8 cellular contexts compared by ENCODE assay signal in genomic region chr3:197906023-197906849, GRCh38. TPM values are rescaled to one million over a fixed set of nuclear protein-coding genes. Genes with fewer than 3 reads are reported as not detected.
DNase-seq lines count a peak whose midpoint lies in the region; ATAC-seq and TF ChIP-seq lines count a peak whose summit lies in the region.

No MANE protein-coding gene starts in this region.

- H3K4me1 ChIP-seq in OCI-LY3 (ENCODE audit: low read length): peaks cover 15% of the 10 kb centered on the region
- peaks cover 0 to 6% of the 10 kb centered on the region in 2 donors for H3K4me1 ChIP-seq in naive thymus-derived CD4-positive, alpha-beta T cell (ENCODE audit: control insufficient read depth in 2 of 2, insufficient read depth in 2 of 2, low read length in 2 of 2)

- intact Hi-C loops in naive thymus-derived CD4-positive, alpha-beta T cell (cut with micrococcal nuclease): loop anchor here (1.0 to 5.0 kb wide), 3 partner anchors 37 to 176 kb away; no protein-coding TSS in a partner anchor

- POLR2A ChIA-PET in naive thymus-derived CD4-positive, alpha-beta T cell (lab: Charles Lee): no interaction called here

- H3K9ac ChIP-seq in OCI-LY3 (ENCODE audit: low read length): peak overlapping the region; percentile 21; the same call in 1 of the 2 replicates

- H3K4me2 ChIP-seq in OCI-LY3 (ENCODE audit: low read length): peak overlapping the region; percentile 61

- H3K9me3 ChIP-seq in OCI-LY3 (ENCODE audit: insufficient read depth, low read length): no peaks in the 10 kb centered on the region
- no peaks in the 10 kb centered on the region for H3K9me3 ChIP-seq in naive thymus-derived CD4-positive, alpha-beta T cell (ENCODE audit: control insufficient read depth in 2 of 3, low read length in 3 of 3)

- H3K27me3 Mint-ChIP-seq in naive thymus-derived CD4-positive, alpha-beta T cell: peaks cover 0 to 4% (median 0%) of the 10 kb centered on the region in 5 donors

- H3K36me3 ChIP-seq in OCI-LY3 (replicated peaks; ENCODE audit: low read depth, low read length): no peaks in the 10 kb centered on the region
- no peaks in the 10 kb centered on the region for H3K36me3 ChIP-seq in naive thymus-derived CD4-positive, alpha-beta T cell (ENCODE audit: control insufficient read depth in 2 of 3, insufficient read depth in 3 of 3, low read length in 3 of 3)

- peak; percentile 93 for TF ChIP-seq CTCF in OCI-LY3 (IDR thresholded peaks at IDR 0.05; ENCODE audit: low read depth, low read length)

- peak; percentile 78 for ATAC-seq in GM21515 (IDR thresholded peaks at IDR 0.05; ENCODE audit: unreplicated experiment)
- ATAC-seq in naive thymus-derived CD4-positive, alpha-beta T cell: peak; percentile 91
- peak; percentile 99 for ATAC-seq in stimulated activated effector memory CD8-positive, alpha-beta T cell treated with anti-CD3 and anti-CD28 coated beads, Interleukin-12 subunit alpha, Interleukin-12 subunit beta, amount 100 ng/mL, for 72 hours

- DNase-seq in DMS53 (lab: John Stamatoyannopoulos, UW): peak; percentile 86
- peak in 71 of 76 experiments; percentile 10 to 87 (median 69) for DNase-seq in HUDEP-2 (lab: John Stamatoyannopoulos, UW; ENCODE audit: unreplicated experiment in 76 of 76)
- peak; percentile 74 for DNase-seq in activated T-cell treated with anti-CD3 and anti-CD28 coated beads for 24 hours (ENCODE audit: low read depth)
- peak; percentile 79 for DNase-seq in epithelial cell of prostate (ENCODE audit: low read depth, low spot score)
- peak; percentile 38 to 79 (median 62) for DNase-seq in naive thymus-derived CD4-positive, alpha-beta T cell
- DNase-seq in stimulated activated effector memory CD8-positive, alpha-beta T cell treated with anti-CD3 and anti-CD28 coated beads, Interleukin-12 subunit alpha, Interleukin-12 subunit beta, amount 100 ng/mL, for 72 hours (ENCODE audit: low spot score in 2 of 2): peak; percentile 85 to 94

- peak overlapping the region; percentile 63 for H3K4me3 ChIP-seq in OCI-LY3 (ENCODE audit: low read length)
- H3K4me3 ChIP-seq in naive thymus-derived CD4-positive, alpha-beta T cell (ENCODE audit: low read length): no peak overlapping the region

- H3K27ac Mint-ChIP-seq in naive thymus-derived CD4-positive, alpha-beta T cell: peak overlapping the region in 1 of 9 donors; percentile 15
- H3K27ac Mint-ChIP-seq in stimulated activated effector memory CD8-positive, alpha-beta T cell treated with anti-CD3 and anti-CD28 coated beads, Interleukin-12 subunit alpha, Interleukin-12 subunit beta, amount 100 ng/mL, for 72 hours: peak overlapping the region; percentile 97

- H3K27ac ChIP-seq in OCI-LY3 (ENCODE audit: low read length): peak overlapping the region; percentile 19
- peak overlapping the region; percentile 46 for H3K27ac ChIP-seq in epithelial cell of prostate
- H3K27ac ChIP-seq in naive thymus-derived CD4-positive, alpha-beta T cell (ENCODE audit: low read depth, low read length): no peak overlapping the region

- no peak overlapping the region for H2AFZ ChIP-seq in OCI-LY3 (ENCODE audit: low read depth, low read length)

- CTCF ChIA-PET in naive thymus-derived CD4-positive, alpha-beta T cell (lab: Charles Lee): interaction anchor here (0.7 to 1.2 kb wide), 3 partner anchors 9 to 187 kb away, joined by 3 to 5 read pairs (median 3); no protein-coding TSS in a partner anchor

- H3K36me3 Mint-ChIP-seq in naive thymus-derived CD4-positive, alpha-beta T cell: peaks cover 0 to 4% (median 0%) of the 10 kb centered on the region in 5 donors
- peaks cover 83% of the 10 kb centered on the region for H3K36me3 Mint-ChIP-seq in stimulated activated effector memory CD8-positive, alpha-beta T cell treated with anti-CD3 and anti-CD28 coated beads, Interleukin-12 subunit alpha, Interleukin-12 subunit beta, amount 100 ng/mL, for 72 hours

- peaks cover 0 to 2% (median 0%) of the 10 kb centered on the region in 11 donors for H3K9me3 Mint-ChIP-seq in naive thymus-derived CD4-positive, alpha-beta T cell
- H3K9me3 Mint-ChIP-seq in stimulated activated effector memory CD8-positive, alpha-beta T cell treated with anti-CD3 and anti-CD28 coated beads, Interleukin-12 subunit alpha, Interleukin-12 subunit beta, amount 100 ng/mL, for 72 hours: no peaks in the 10 kb centered on the region

- H3K4me1 Mint-ChIP-seq in naive thymus-derived CD4-positive, alpha-beta T cell: peaks cover 0 to 10% (median 3%) of the 10 kb centered on the region in 7 donors
- H3K4me1 Mint-ChIP-seq in stimulated activated effector memory CD8-positive, alpha-beta T cell treated with anti-CD3 and anti-CD28 coated beads, Interleukin-12 subunit alpha, Interleukin-12 subunit beta, amount 100 ng/mL, for 72 hours: peaks cover 43% of the 10 kb centered on the region

- H3K79me2 ChIP-seq in OCI-LY3 (ENCODE audit: low read length): no peaks in the 10 kb centered on the region

- H3K4me3 Mint-ChIP-seq in naive thymus-derived CD4-positive, alpha-beta T cell: peak overlapping the region in 2 of 10 donors; percentile 4 to 58
- H3K4me3 Mint-ChIP-seq in stimulated activated effector memory CD8-positive, alpha-beta T cell treated with anti-CD3 and anti-CD28 coated beads, Interleukin-12 subunit alpha, Interleukin-12 subunit beta, amount 100 ng/mL, for 72 hours: peak overlapping the region; percentile 79

- no peaks in the 10 kb centered on the region for H4K20me1 ChIP-seq in OCI-LY3 (ENCODE audit: insufficient read depth, low read length)

- H3K27me3 ChIP-seq in OCI-LY3 (ENCODE audit: low read depth, low read length): no peaks in the 10 kb centered on the region
- H3K27me3 ChIP-seq in naive thymus-derived CD4-positive, alpha-beta T cell (ENCODE audit: control insufficient read depth in 2 of 2, insufficient read depth in 2 of 2, low read length in 2 of 2): no peaks in the 10 kb centered on the region

RNA-seq across cellular contexts. Expression of gene RPL35A, which starts 43.8 kb away (rescaled TPM):
- total RNA-seq in naive thymus-derived CD4-positive, alpha-beta T cell: 1,000 to 10,000 TPM; 1,070 to 2,246 (median 1,860) TPM
- polyA plus RNA-seq in naive thymus-derived CD4-positive, alpha-beta T cell: 1,000 to 10,000 TPM; 2,099 to 2,760 TPM

RNA-seq across cellular contexts. Expression of gene LMLN, which starts 53.8 kb away (rescaled TPM):
- 10 to 100 TPM in 1 of 5 experiments, 1 to 10 TPM in 4; 4.2 to 10.9 (median 6.8) TPM for total RNA-seq in naive thymus-derived CD4-positive, alpha-beta T cell
- polyA plus RNA-seq in naive thymus-derived CD4-positive, alpha-beta T cell: 1 to 10 TPM; 1.5 to 2.5 TPM
